1 cellular context compared by ENCODE assay signal in genomic region chr7:101911800-101912705, GRCh38.
TF ChIP-seq lines count a peak whose summit lies in the region.

No MANE protein-coding gene starts in this region.

TF ChIP-seq in K562, 482 proteins besides CTCF, POLR2A, EP300 and RAD21 (continued from another document):
- TF ChIP-seq ZNF318 (IDR thresholded peaks at IDR 0.05; ENCODE audit: borderline replicate concordance in 1 of 2, low read depth in 1 of 2) (peak in 1 of 2 experiments; percentile 93; a peak in 2 of 4 replicates), POU5F1 (IDR thresholded peaks at IDR 0.05; ENCODE audit: borderline replicate concordance, low read depth, low read length, partially characterized antibody) (no peak), HOMEZ (CRISPR knock-in tag; IDR thresholded peaks at IDR 0.05) (0 out of 2 replicates have a peak, but pooled peaks have one; percentile 6), EP400 (IDR thresholded peaks at IDR 0.05) (peak; percentile 90), ZNF133 (CRISPR knock-in tag; IDR thresholded peaks at IDR 0.05) (no peak), MBD1 (CRISPR knock-in tag; IDR thresholded peaks at IDR 0.05) (peak; percentile 81; the same call in 1 of the 2 replicates), KDM5B (IDR thresholded peaks at IDR 0.05; ENCODE audit: insufficient replicate concordance, low read depth, low read length) (no peak), MYC (IDR thresholded peaks at IDR 0.05; ENCODE audit: low read depth, low read length) (peak; percentile 98), MYC (CRISPR knock-in tag; IDR thresholded peaks at IDR 0.05; ENCODE audit: borderline replicate concordance, low read depth) (no peak)
